10 cellular contexts compared by ENCODE assay signal in the genomic region with DNA sequence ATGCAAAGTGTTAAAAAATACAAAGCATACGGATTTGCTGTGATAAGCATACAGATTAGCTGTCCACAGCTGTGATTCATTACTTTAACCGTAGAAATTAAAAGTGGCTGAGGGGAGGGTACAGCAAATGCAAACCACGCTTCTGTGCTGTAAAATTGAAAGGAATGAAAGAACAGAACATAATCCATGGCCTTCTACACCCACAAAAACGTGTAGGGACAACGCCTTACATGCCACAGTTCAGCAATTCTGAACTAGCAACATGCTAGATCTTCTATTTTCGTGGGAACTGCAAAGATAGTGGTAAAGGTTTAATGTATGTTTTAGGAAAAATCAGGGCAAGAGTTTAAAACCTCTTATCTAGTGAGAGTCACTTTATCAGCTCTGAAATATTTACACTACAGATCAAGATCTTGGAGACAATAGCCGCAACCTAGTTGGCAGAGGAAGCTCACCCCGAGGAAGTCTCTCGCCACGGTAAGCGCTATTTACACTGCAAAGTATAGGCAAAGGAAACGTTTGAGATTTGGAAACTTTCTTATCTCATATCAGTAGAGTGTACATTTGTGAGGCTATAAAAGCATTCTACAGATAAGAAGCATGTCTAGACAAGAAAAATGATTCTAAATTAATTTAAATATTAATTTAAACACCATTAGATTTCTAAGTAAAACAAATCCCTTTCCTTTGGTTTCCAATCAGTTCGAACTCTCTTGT.
DNase-seq lines count a peak whose midpoint lies in the region; TF ChIP-seq lines count a peak whose summit lies in the region.
"Had no signal": no experiment of that assay in that cellular context is flagged by ENCODE, and none has a peak within 500 bp of the region (broad histone marks: within the 10 kb centered on the region; RNA-seq: fewer than 3 reads in every experiment).

No MANE protein-coding gene starts in this region.

- WGBS in SK-N-SH (ENCODE audit: low lambda C conversion rate), result 34% methylated on average over 13 of the region's 13 CpGs

- H3K9me2 ChIP-seq in SK-N-SH, result no peaks in the 10 kb centered on the region

- H2AFZ ChIP-seq in SK-N-SH (ENCODE audit: low read depth), result no peak overlapping the region

- H3K4me3 Mint-ChIP-seq in HFFc6 (peak overlapping the region; percentile 41), progenitor cell of endocrine pancreas (ENCODE audit: low read depth) (peak overlapping the region; percentile 30)

- H3K4me1 ChIP-seq in SK-N-SH (ENCODE audit: control insufficient read depth in 1 of 2, insufficient read depth in 2 of 2, low read depth in 1 of 2, low read length in 1 of 2), result peaks cover 42% of the 10 kb centered on the region in 2 experiments
- H3K4me1 ChIP-seq in effector memory CD4-positive, alpha-beta T cell (ENCODE audit: control insufficient read depth, insufficient read depth, low read length, poor library complexity, severe bottlenecking), result no peaks in the 10 kb centered on the region

- H3K9ac ChIP-seq in SK-N-SH, result no peak overlapping the region

- H3K79me2 ChIP-seq in SK-N-SH (ENCODE audit: insufficient read depth), result peaks cover 14% of the 10 kb centered on the region

- peaks cover 18% of the 10 kb centered on the region for H4K20me1 ChIP-seq in SK-N-SH (ENCODE audit: insufficient read depth)

- H3K27ac Mint-ChIP-seq in HFFc6 (peak overlapping the region; percentile 38), progenitor cell of endocrine pancreas (peak overlapping the region; percentile 85)

- H3K27ac ChIP-seq in SK-N-SH (ENCODE audit: low read depth in 2 of 2, low read length in 1 of 2) (peak overlapping the region; percentile 44 to 95), epithelial cell of prostate (peak overlapping the region; percentile 50)
- H3K27ac ChIP-seq in effector memory CD4-positive, alpha-beta T cell (ENCODE audit: insufficient read depth, low read length, poor library complexity, severe bottlenecking), result no peak overlapping the region

- H3K36me3 ChIP-seq in SK-N-SH (replicated peaks in 1 of 2; ENCODE audit: control insufficient read depth in 1 of 2, insufficient read depth in 2 of 2, low read length in 1 of 2), result peaks cover 23 to 36% of the 10 kb centered on the region in 2 experiments
- H3K36me3 ChIP-seq in effector memory CD4-positive, alpha-beta T cell (ENCODE audit: control insufficient read depth, insufficient read depth, low read length), result peaks cover 12% of the 10 kb centered on the region

- TF ChIP-seq RAD21 in SK-N-SH (IDR thresholded peaks at IDR 0.05; ENCODE audit: low read length), result no peak

- peak in 1 of 2 experiments; percentile 83; a peak in 2 of 4 replicates for TF ChIP-seq EP300 in SK-N-SH (IDR thresholded peaks at IDR 0.05; ENCODE audit: borderline replicate concordance in 1 of 2, low read depth in 1 of 2, low read length in 1 of 2)

- H3K4me2 ChIP-seq in SK-N-SH, result peak overlapping the region; percentile 24; the same call in 1 of the 2 replicates

- TF ChIP-seq CTCF in HFFc6 (IDR thresholded peaks at IDR 0.05) (no peak), SK-N-SH (IDR thresholded peaks at IDR 0.05) (no peak), progenitor cell of endocrine pancreas (IDR thresholded peaks at IDR 0.05; ENCODE audit: unreplicated experiment) (no peak)

- DNase-seq in HFFc6 (peak; percentile 8), SK-N-SH (peak; percentile 62), epithelial cell of prostate (ENCODE audit: low read depth, low spot score) (no peak), progenitor cell of endocrine pancreas (ENCODE audit: low spot score, unreplicated experiment) (no peak), H4 (ENCODE audit: low spot score) (no peak), activated gamma-delta T cell (lab: John Stamatoyannopoulos, UW) (no peak), amniotic stem cell (lab: John Stamatoyannopoulos, UW) (no peak)
- DNase-seq in effector memory CD4-positive, alpha-beta T cell, result no peak
- DNase-seq: DMS53, NCI-H1930 had no signal

- no peaks in the 10 kb centered on the region for H3K27me3 ChIP-seq in SK-N-SH (ENCODE audit: insufficient read depth)
- H3K27me3 ChIP-seq in effector memory CD4-positive, alpha-beta T cell (replicated peaks; ENCODE audit: control insufficient read depth, insufficient read depth, low read length, poor library complexity, severe bottlenecking), result no peaks in the 10 kb centered on the region

- POLR2A ChIA-PET in SK-N-SH (lab: Yijun Ruan, JAX), result interaction anchor here (1.4 kb wide), 1 partner anchor 201 kb away, joined by 5 read pairs; no protein-coding TSS in a partner anchor

- H3F3A ChIP-seq in SK-N-SH (replicated peaks; ENCODE audit: insufficient read depth), result peaks cover 32% of the 10 kb centered on the region

- no peaks in the 10 kb centered on the region; the same call in 1 of the 2 replicates for H3K27me3 Mint-ChIP-seq in HFFc6 (ENCODE audit: insufficient read depth)
- no peaks in the 10 kb centered on the region for H3K27me3 Mint-ChIP-seq in progenitor cell of endocrine pancreas

- H3K36me3 Mint-ChIP-seq in HFFc6 (ENCODE audit: low read depth) (peaks cover 11% of the 10 kb centered on the region), progenitor cell of endocrine pancreas (ENCODE audit: insufficient read depth) (no peaks in the 10 kb centered on the region)

- H3K4me3 ChIP-seq in SK-N-SH (ENCODE audit: low read depth in 2 of 2, low read length in 1 of 2), result peak overlapping the region in 1 of 2 experiments; percentile 12; a peak in 1 of 4 replicates
- H3K4me3 ChIP-seq in effector memory CD4-positive, alpha-beta T cell (ENCODE audit: insufficient read depth, low read depth, low read length, poor library complexity, severe bottlenecking), result no peak overlapping the region

- peaks cover 68% of the 10 kb centered on the region for H3K4me1 Mint-ChIP-seq in HFFc6 (ENCODE audit: low read depth)
- H3K4me1 Mint-ChIP-seq in progenitor cell of endocrine pancreas (ENCODE audit: low read depth), result peaks cover 45% of the 10 kb centered on the region

- no peaks in the 10 kb centered on the region for H3K9me3 ChIP-seq in SK-N-SH
- H3K9me3 ChIP-seq in effector memory CD4-positive, alpha-beta T cell (ENCODE audit: control insufficient read depth, low read length), result no peaks in the 10 kb centered on the region

- CTCF ChIA-PET in SK-N-SH (lab: Yijun Ruan, JAX), result interaction anchor here (1.0 to 2.7 kb wide), 4 partner anchors 15 to 231 kb away, joined by 3 to 18 read pairs (median 4); no protein-coding TSS in a partner anchor

- H3K9me3 Mint-ChIP-seq in HFFc6, result no peaks in the 10 kb centered on the region
- no peaks in the 10 kb centered on the region for H3K9me3 Mint-ChIP-seq in progenitor cell of endocrine pancreas (ENCODE audit: low read depth)

TF ChIP-seq in SK-N-SH, 30 proteins besides CTCF, POLR2A, EP300 and RAD21 (continues in another document):
- TF ChIP-seq, protein P1, sequence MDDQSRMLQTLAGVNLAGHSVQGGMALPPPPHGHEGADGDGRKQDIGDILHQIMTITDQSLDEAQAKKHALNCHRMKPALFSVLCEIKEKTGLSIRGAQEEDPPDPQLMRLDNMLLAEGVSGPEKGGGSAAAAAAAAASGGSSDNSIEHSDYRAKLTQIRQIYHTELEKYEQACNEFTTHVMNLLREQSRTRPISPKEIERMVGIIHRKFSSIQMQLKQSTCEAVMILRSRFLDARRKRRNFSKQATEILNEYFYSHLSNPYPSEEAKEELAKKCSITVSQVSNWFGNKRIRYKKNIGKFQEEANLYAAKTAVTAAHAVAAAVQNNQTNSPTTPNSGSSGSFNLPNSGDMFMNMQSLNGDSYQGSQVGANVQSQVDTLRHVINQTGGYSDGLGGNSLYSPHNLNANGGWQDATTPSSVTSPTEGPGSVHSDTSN (IDR thresholded peaks at IDR 0.05), result peak; percentile 55
- TF ChIP-seq, protein P2, sequence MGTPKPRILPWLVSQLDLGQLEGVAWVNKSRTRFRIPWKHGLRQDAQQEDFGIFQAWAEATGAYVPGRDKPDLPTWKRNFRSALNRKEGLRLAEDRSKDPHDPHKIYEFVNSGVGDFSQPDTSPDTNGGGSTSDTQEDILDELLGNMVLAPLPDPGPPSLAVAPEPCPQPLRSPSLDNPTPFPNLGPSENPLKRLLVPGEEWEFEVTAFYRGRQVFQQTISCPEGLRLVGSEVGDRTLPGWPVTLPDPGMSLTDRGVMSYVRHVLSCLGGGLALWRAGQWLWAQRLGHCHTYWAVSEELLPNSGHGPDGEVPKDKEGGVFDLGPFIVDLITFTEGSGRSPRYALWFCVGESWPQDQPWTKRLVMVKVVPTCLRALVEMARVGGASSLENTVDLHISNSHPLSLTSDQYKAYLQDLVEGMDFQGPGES (IDR thresholded peaks at IDR 0.05; ENCODE audit: low read depth, low read length), result no peak
- TF ChIP-seq RCOR1 (IDR thresholded peaks at IDR 0.05; ENCODE audit: low read length), result peak; percentile 72
- TF ChIP-seq, protein P3, sequence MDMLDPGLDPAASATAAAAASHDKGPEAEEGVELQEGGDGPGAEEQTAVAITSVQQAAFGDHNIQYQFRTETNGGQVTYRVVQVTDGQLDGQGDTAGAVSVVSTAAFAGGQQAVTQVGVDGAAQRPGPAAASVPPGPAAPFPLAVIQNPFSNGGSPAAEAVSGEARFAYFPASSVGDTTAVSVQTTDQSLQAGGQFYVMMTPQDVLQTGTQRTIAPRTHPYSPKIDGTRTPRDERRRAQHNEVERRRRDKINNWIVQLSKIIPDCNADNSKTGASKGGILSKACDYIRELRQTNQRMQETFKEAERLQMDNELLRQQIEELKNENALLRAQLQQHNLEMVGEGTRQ (IDR thresholded peaks at IDR 0.05; ENCODE audit: borderline replicate concordance, low read depth, low read length), result no peak
- peak; percentile 48 for TF ChIP-seq CHD2 (IDR thresholded peaks at IDR 0.05; ENCODE audit: low read length, partially characterized antibody)

Comparison
In these comparisons a context has a peak if more than half of its experiments do, and no peak if none do; other contexts are left out.
1. DNase-seq: peak in HFFc6 (single experiment) and SK-N-SH (single experiment); none in epithelial cell of prostate (single experiment), progenitor cell of endocrine pancreas (single experiment), H4 (single experiment), activated gamma-delta T cell (single experiment), amniotic stem cell (single experiment) and effector memory CD4-positive, alpha-beta T cell (0 of 3).